Comparison of ENCODE assay signal across 8 cellular contexts in the genomic region with DNA sequence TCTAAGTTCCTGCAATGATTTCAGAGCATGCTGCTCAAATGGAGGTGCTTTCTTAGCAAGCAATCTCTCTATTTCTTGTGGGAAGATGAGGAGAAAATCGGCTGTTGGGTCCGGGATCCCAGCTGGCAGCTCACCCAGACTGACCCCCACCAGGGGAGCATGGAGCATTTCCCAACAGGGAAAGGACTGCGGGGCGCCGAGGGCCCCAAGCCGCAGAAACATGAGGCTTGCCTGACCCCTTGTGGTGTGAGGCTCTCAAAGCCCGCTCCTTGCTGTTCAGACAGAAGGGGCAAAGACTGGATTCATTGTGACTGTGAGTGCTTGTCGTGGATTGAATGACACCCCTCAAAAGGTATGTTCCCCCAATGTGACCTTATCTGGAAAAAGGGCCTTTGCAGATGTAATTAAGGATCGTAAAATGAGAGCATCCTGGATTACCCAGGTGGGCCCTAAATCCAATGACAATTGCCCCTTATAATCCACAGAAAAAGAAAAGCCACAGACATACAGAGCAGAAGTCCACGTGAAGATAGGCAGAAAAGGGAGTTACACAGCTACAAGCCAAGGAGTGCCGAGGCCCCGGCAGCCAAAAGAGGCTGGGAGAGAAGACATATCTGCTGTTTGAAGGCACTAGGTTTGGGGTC.
A peak's percentile ranks its signal among the peaks of the same experiment; 100 is the strongest.
DNase-seq lines count a peak whose midpoint lies in the region; ATAC-seq and TF ChIP-seq lines count a peak whose summit lies in the region.

No MANE protein-coding gene starts in this region.

- in situ Hi-C loops in Panc1 (cut with HindIII; ENCODE audit: low pct_unique_long_range_greater_than_20kb, low sequenced_read_pairs): no loop called here

- no peaks in the 10 kb centered on the region for H3K4me1 Mint-ChIP-seq in HFFc6 (ENCODE audit: low read depth)

- H3K9me3 ChIP-seq in Panc1 (ENCODE audit: control insufficient read depth, insufficient read depth, low read depth, low read length): no peaks in the 10 kb centered on the region

- no peaks in the 10 kb centered on the region for H3K4me1 ChIP-seq in Panc1 (ENCODE audit: control insufficient read depth, insufficient read depth, low read length)

- H3K4me3 ChIP-seq in Panc1 (ENCODE audit: low read depth in 2 of 2, low read length in 2 of 2) (no peak overlapping the region), fibroblast of pulmonary artery (replicated peaks; ENCODE audit: low read depth, low read length) (no peak overlapping the region)

- no peak overlapping the region for H3K27ac Mint-ChIP-seq in HFFc6

- DNase-seq in DMS 273 (lab: John Stamatoyannopoulos, UW; ENCODE audit: unreplicated experiment): peak; percentile 85
- no peak for DNase-seq in DMS 273 treated with DMSO at 0.1 percent for 48 hours (lab: John Stamatoyannopoulos, UW)
- peak; percentile 6 for DNase-seq in HFFc6
- DNase-seq in Panc1 (ENCODE audit: low read depth, low spot score): no peak
- DNase-seq in fibroblast of pulmonary artery (ENCODE audit: low read depth): peak; percentile 36
- peak; percentile 4 for DNase-seq in renal cortical epithelial cell (ENCODE audit: low read depth)
- DNase-seq in dedifferentiated amniotic fluid mesenchymal stem cell (ENCODE audit: extremely low spot score): no peak

- no peaks in the 10 kb centered on the region for H3K27me3 ChIP-seq in Panc1 (ENCODE audit: control insufficient read depth, insufficient read depth, low read length)

- POLR2A ChIA-PET in Panc1 (lab: Charles Lee): no interaction called here

- TF ChIP-seq CTCF in HFFc6 (IDR thresholded peaks at IDR 0.05) (peak; percentile 76), Panc1 (IDR thresholded peaks at IDR 0.05) (peak; percentile 76), fibroblast of pulmonary artery (IDR thresholded peaks at IDR 0.05; ENCODE audit: low read length, missing control alignments) (peak; percentile 53)

- no peak overlapping the region for H3K4me3 Mint-ChIP-seq in HFFc6

- peaks cover 14% of the 10 kb centered on the region for H3K27me3 Mint-ChIP-seq in HFFc6 (ENCODE audit: insufficient read depth)

- ATAC-seq in Panc1 (peak; percentile 90), HG03460 (IDR thresholded peaks at IDR 0.05; ENCODE audit: unreplicated experiment) (no peak)

- no peaks in the 10 kb centered on the region for H3K36me3 Mint-ChIP-seq in HFFc6 (ENCODE audit: low read depth)

- intact Hi-C loops in Panc1 (cut with micrococcal nuclease; ENCODE audit: unreplicated experiment): loop anchor here (5.0 to 10.0 kb wide), 3 partner anchors 133 to 593 kb away; no protein-coding TSS in a partner anchor

- H3K27ac ChIP-seq in Panc1 (ENCODE audit: low read length): no peak overlapping the region

- CTCF ChIA-PET in Panc1 (lab: Charles Lee): no interaction called here

- no TSS peak for BruUV-seq in Panc1 (replicated peaks; lab: Mats Ljungman, UMichigan)

- no peaks in the 10 kb centered on the region for H3K9me3 Mint-ChIP-seq in HFFc6

- H3K36me3 ChIP-seq in Panc1 (ENCODE audit: control insufficient read depth, insufficient read depth, low read length): no peaks in the 10 kb centered on the region

Comparison
In these comparisons a context has a peak if more than half of its experiments do, and no peak if none do; other contexts are left out.
1. DNase-seq: peak in DMS 273 (single experiment), HFFc6 (single experiment), fibroblast of pulmonary artery (single experiment) and renal cortical epithelial cell (single experiment); none in DMS 273 treated with DMSO at 0.1 percent for 48 hours (single experiment), Panc1 (single experiment) and dedifferentiated amniotic fluid mesenchymal stem cell (single experiment).
2. Peak in every context shown above with its lines, with median percentiles within 50 percentile points of each other: CTCF ChIP-seq.